Comparison of ENCODE assay signal across 8 cellular contexts in genomic region chr9:129177791-129178578, GRCh38. TPM values are rescaled to one million over a fixed set of nuclear protein-coding genes. Genes with fewer than 3 reads are reported as not detected.
DNase-seq lines count a peak whose midpoint lies in the region; ATAC-seq and TF ChIP-seq lines count a peak whose summit lies in the region.

IER5L (minus strand) TSS chr9:129178261; CDS start chr9:129178052, 209 bp downstream.

- no peaks in the 10 kb centered on the region for H3K36me3 ChIP-seq in uterus

- H3K27ac ChIP-seq in right cardiac atrium (ENCODE audit: low read length): peak within 1 kb of the TSS; percentile 90
- H3K27ac ChIP-seq in uterus: peak within 1 kb of the TSS; percentile 97 to 98

- intact Hi-C loops in right cardiac atrium (cut with DNase I): loop anchor here (5.0 to 10.0 kb wide), 6 partner anchors 41 to 437 kb away; no protein-coding TSS in a partner anchor
- intact Hi-C loops in uterus (cut with DNase I; ENCODE audit: low total_unique reads): loop anchor here (10.0 kb wide), 3 partner anchors 147 to 317 kb away; no protein-coding TSS in a partner anchor

- peak; percentile 98 for TF ChIP-seq POLR2A in uterus (IDR thresholded peaks at IDR 0.05)

- H3K27me3 ChIP-seq in right cardiac atrium (ENCODE audit: control insufficient read depth, insufficient read depth) (no peaks in the 10 kb centered on the region), uterus (no peaks in the 10 kb centered on the region)

- H3K4me1 ChIP-seq in right cardiac atrium (ENCODE audit: control insufficient read depth, insufficient read depth, low read length) (no peaks in the 10 kb centered on the region), uterus (peaks cover 0 to 8% of the 10 kb centered on the region in 2 donors)

- peak; percentile 82 for DNase-seq in NCI-H1694 (lab: John Stamatoyannopoulos, UW)
- DNase-seq in T-helper 2 cell: peak; percentile 82 to 92 (median 89)
- peak; percentile 41 to 98 (median 93) for DNase-seq in anterior cingulate cortex (lab: John Stamatoyannopoulos, UW)
- peak; percentile 96 to 98 (median 98) for DNase-seq in right cardiac atrium
- DNase-seq in putamen (ENCODE audit: low spot score): peak; percentile 96
- peak; percentile 97 for DNase-seq in uterus

- ATAC-seq in GM18499 (IDR thresholded peaks at IDR 0.05; ENCODE audit: insufficient read depth, unreplicated experiment) (peak; percentile 68), HG02885 (IDR thresholded peaks at IDR 0.05; ENCODE audit: poor library complexity, unreplicated experiment) (peak; percentile 86), right cardiac atrium (peak; percentile 86 to 88)

- under 1% methylated on average over 91 of the region's 91 CpGs for WGBS in right cardiac atrium

- H3K4me3 ChIP-seq in right cardiac atrium (ENCODE audit: low read length): peak within 1 kb of the TSS; percentile 72
- peak within 1 kb of the TSS; percentile 97 to 98 for H3K4me3 ChIP-seq in uterus

- H3K9me3 ChIP-seq in right cardiac atrium (ENCODE audit: control insufficient read depth, low read length) (no peaks in the 10 kb centered on the region), uterus (no peaks in the 10 kb centered on the region)

- peak in 1 of 4 experiments; percentile 17 for TF ChIP-seq CTCF in uterus (IDR thresholded peaks at IDR 0.05)

RNA-seq across cellular contexts. Expression of gene IER5L, which starts in this region (rescaled TPM):
- total RNA-seq in right cardiac atrium (1 to 10 TPM; 6.7 to 9.4 (median 8.7) TPM), uterus (10 to 100 TPM in 2 of 4 donors, 1 to 10 TPM in 2; 1.8 to 31.0 (median 14.5) TPM)
- 10.4 TPM for polyA plus RNA-seq in right cardiac atrium

Comparison
In these comparisons a context has a peak if more than half of its experiments do, and no peak if none do; other contexts are left out.
1. Peak in every context shown above with its lines: DNase-seq, ATAC-seq, H3K4me3 ChIP-seq and H3K27ac ChIP-seq.